ENCODE assay signal across 22 cellular contexts in the genomic region with DNA sequence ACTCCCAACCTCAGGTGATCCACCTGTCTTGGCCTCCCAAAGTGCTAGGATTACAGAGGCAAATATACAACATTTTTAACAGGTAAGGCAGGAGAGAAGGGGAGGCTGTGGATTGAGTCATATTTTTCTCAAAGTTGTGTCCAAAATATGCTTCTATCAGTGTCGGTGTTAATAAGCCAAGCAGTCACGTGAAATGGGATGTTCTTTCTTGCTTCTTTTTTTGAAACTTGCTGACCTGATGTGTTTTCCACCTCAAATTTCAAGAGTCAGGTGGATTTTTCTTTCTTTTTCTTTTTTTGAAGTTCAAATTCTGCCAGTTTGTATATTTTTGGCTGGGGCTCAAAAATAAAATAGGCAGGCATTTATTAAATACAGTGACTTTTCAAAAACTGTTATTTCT.
DNase-seq lines count a peak whose midpoint lies in the region; ATAC-seq and TF ChIP-seq lines count a peak whose summit lies in the region.
"Had no signal": no experiment of that assay in that cellular context is flagged by ENCODE, and none has a peak within 500 bp of the region (broad histone marks: within the 10 kb centered on the region; RNA-seq: fewer than 3 reads in every experiment).

No MANE protein-coding gene starts in this region.

- 21 to 32% methylated on average over 2 of the region's 2 CpGs for WGBS in gastroesophageal sphincter (ENCODE audit: low coverage in 1 of 2), 2 donors

- DNase-seq in RPMI8226, result peak; percentile 85
- no peak for DNase-seq in left colon
- DNase-seq: 8988T; ACHN; BE2C; C1 segment of cervical spinal cord; CD4-positive, alpha-beta memory T cell; CD4-positive, CD25-positive, alpha-beta regulatory T cell; CD8-positive, alpha-beta memory T cell; COR-L47; DMS 273 treated with DMSO at 0.1 percent for 48 hours; DMS153; DMS53; DMS79; DND-41; EL; GDM1 had no signal

- no peaks in the 10 kb centered on the region for H3K27me3 ChIP-seq in gastroesophageal sphincter
- H3K27me3 ChIP-seq: BE2C, BLaER1 had no signal

- H3K27ac ChIP-seq in gastroesophageal sphincter, result peak overlapping the region in 3 of 4 donors; percentile 49 to 64 (median 62)
- H3K27ac ChIP-seq: BLaER1 had no signal

- no peaks in the 10 kb centered on the region for H3K36me3 ChIP-seq in gastroesophageal sphincter
- H3K36me3 ChIP-seq: BE2C, BLaER1 had no signal

- no peak for TF ChIP-seq CTCF in gastroesophageal sphincter (IDR thresholded peaks at IDR 0.05)

- H3K4me1 ChIP-seq in gastroesophageal sphincter, result peaks cover 0 to 36% (median 6%) of the 10 kb centered on the region in 3 donors
- H3K4me1 ChIP-seq: BE2C, BLaER1 had no signal

- TF ChIP-seq POLR2A in gastroesophageal sphincter (IDR thresholded peaks at IDR 0.05), result no peak

- peaks cover 0 to 11% (median 0%) of the 10 kb centered on the region in 3 donors for H3K9me3 ChIP-seq in gastroesophageal sphincter
- H3K9me3 ChIP-seq: BE2C had no signal

- ATAC-seq in gastroesophageal sphincter (no peak), left colon (no peak), GM21737 (IDR thresholded peaks at IDR 0.05; ENCODE audit: unreplicated experiment) (no peak)
- ATAC-seq in activated CD4-positive, CD25-positive, alpha-beta regulatory T cell treated with anti-CD3 and anti-CD28 coated beads, Interleukin-2, amount 50 U/mL, for 24 hours, result no peak
- ATAC-seq: GM12878 had no signal

- intact Hi-C loops in left colon (cut with DNase I, micrococcal nuclease), result no loop called here

- TF ChIP-seq EP300 in gastroesophageal sphincter (IDR thresholded peaks at IDR 0.05), result no peak

- no peak overlapping the region for H3K4me3 ChIP-seq in gastroesophageal sphincter
- H3K4me3 ChIP-seq: BLaER1, GM12878 had no signal
